ENCODE assay signal across 14 cellular contexts in genomic region chr17:59161477-59161876, GRCh38.
"Had no signal": no experiment of that assay in that cellular context is flagged by ENCODE, and none has a peak within 500 bp of the region (broad histone marks: within the 10 kb centered on the region; RNA-seq: fewer than 3 reads in every experiment).

No MANE protein-coding gene starts in this region.

- H3K4me2 ChIP-seq: hepatocyte had no signal

- ATAC-seq: activated CD4-positive, alpha-beta T cell treated with anti-CD3 and anti-CD28 coated beads for 36 hours; activated CD8-positive, alpha-beta T cell treated with anti-CD3 and anti-CD28 coated beads, Interleukin-2, amount 10 ng/mL, durations not matched to agents 7 days and 5 days; T-cell had no signal

- H3K27ac ChIP-seq: hepatocyte, right atrium auricular region had no signal

- H3K4me1 ChIP-seq: right atrium auricular region had no signal

- H3K4me3 ChIP-seq: hepatocyte, right atrium auricular region had no signal

- H3K27ac Mint-ChIP-seq: activated CD4-positive, alpha-beta T cell treated with anti-CD3 and anti-CD28 coated beads for 36 hours; progenitor cell of endocrine pancreas had no signal

- DNase-seq: activated CD4-positive, alpha-beta T cell treated with anti-CD3 and anti-CD28 coated beads for 36 hours; activated CD8-positive, alpha-beta memory T cell treated with anti-CD3 and anti-CD28 coated beads, Interleukin-2, amount 50 U/mL, for 4 hours; activated CD8-positive, alpha-beta T cell treated with anti-CD3 and anti-CD28 coated beads, Interleukin-2, amount 10 ng/mL, durations not matched to agents 7 days and 5 days; activated gamma-delta T cell treated with Interleukin-2 at 50 U/mL for 16 hours; activated naive CD8-positive, alpha-beta T cell treated with anti-CD3 and anti-CD28 coated beads, Interleukin-2, amount 10 ng/mL, durations not matched to agents 7 days and 5 days; anterior cingulate cortex; dermis blood vessel endothelial cell; islet precursor cell; naive B cell; small intestine; T-cell had no signal

- H2AFZ ChIP-seq: hepatocyte had no signal

- H3K9me3 ChIP-seq: right atrium auricular region had no signal

- H3K36me3 ChIP-seq: right atrium auricular region had no signal

- H3K4me3 Mint-ChIP-seq: activated CD4-positive, alpha-beta T cell treated with anti-CD3 and anti-CD28 coated beads for 36 hours; activated CD8-positive, alpha-beta T cell treated with anti-CD3 and anti-CD28 coated beads, Interleukin-2, amount 10 ng/mL, durations not matched to agents 7 days and 5 days; activated naive CD8-positive, alpha-beta T cell treated with anti-CD3 and anti-CD28 coated beads, Interleukin-2, amount 10 ng/mL, durations not matched to agents 7 days and 5 days; naive B cell had no signal

- H3K27me3 Mint-ChIP-seq: activated CD4-positive, alpha-beta T cell treated with anti-CD3 and anti-CD28 coated beads for 36 hours; activated naive CD8-positive, alpha-beta T cell treated with anti-CD3 and anti-CD28 coated beads, Interleukin-2, amount 10 ng/mL, durations not matched to agents 7 days and 5 days; naive B cell; progenitor cell of endocrine pancreas; T-cell had no signal

- H3K9me3 Mint-ChIP-seq: activated naive CD8-positive, alpha-beta T cell treated with anti-CD3 and anti-CD28 coated beads, Interleukin-2, amount 10 ng/mL, durations not matched to agents 7 days and 5 days; naive B cell; T-cell had no signal

- H3K27me3 ChIP-seq: hepatocyte, right atrium auricular region had no signal

- H3K36me3 Mint-ChIP-seq: naive B cell, T-cell had no signal
